Comparison of ENCODE assay signal across 8 cellular contexts in the genomic region with DNA sequence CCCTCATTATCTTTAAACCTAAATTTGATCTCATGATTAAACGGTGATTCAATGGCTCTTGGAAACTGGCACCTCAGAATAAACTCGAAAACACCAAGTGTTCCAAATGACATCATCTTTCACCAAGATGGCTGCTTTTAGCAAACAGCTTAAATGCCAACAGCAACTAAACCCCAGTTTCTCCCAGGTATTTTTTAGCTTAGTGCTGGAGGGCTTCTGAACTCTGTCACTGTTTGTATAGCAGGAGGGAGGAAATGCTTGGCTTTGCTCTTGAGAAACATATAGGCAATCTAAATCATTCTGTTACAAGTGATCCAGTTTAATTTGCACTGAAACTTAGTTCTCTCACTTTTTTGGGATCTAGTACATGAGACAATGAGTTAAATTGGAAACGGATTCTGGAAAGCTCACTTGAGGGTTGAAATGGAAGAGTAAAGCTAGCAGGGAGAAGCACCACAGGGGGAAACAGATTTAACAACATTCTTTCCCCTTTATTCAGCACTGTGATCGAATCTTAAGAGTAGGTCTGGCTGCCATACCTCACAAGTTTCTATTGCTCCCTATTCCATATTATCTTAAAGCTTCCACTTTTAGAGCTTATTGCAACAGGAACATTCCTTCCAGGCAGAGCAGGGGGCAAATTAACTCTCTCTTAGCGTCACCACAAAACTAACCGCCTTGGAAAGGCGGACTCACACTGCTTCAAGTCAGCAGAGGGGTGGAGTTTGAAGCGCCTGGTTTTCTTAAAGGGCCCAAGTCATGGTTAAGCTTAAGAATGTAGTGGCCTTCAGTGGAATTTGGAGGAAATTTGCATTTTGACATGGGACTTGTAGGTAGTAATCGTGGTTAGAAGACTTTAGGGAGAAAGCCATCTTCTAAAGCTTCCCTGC. TPM values are rescaled to one million over a fixed set of nuclear protein-coding genes. Genes with fewer than 3 reads are reported as not detected.
DNase-seq lines count a peak whose midpoint lies in the region; ATAC-seq and TF ChIP-seq lines count a peak whose summit lies in the region.

No MANE protein-coding gene starts in this region.

- CTCF ChIA-PET in activated CD4-positive, alpha-beta T cell treated with anti-CD3 and anti-CD28 coated beads for 36 hours (lab: Charles Lee): interaction anchor here (0.9 to 2.9 kb wide), 11 partner anchors 29 to 283 kb away, joined by 3 to 12 read pairs (median 4); no protein-coding TSS in a partner anchor

- no CpG with 5 or more reads among the region's 9 CpGs for WGBS in iPS DF 6.9 (ENCODE audit: insufficient coverage, insufficient read length)
- WGBS in sigmoid colon, 2 donors: 1 to 2% methylated on average over 9 of the region's 9 CpGs

- H3K4me1 Mint-ChIP-seq in activated CD4-positive, alpha-beta T cell treated with anti-CD3 and anti-CD28 coated beads for 36 hours: peaks cover 51% of the 10 kb centered on the region

- intact Hi-C loops in activated CD4-positive, alpha-beta T cell treated with anti-CD3 and anti-CD28 coated beads for 36 hours (cut with DNase I, micrococcal nuclease): loop anchor here (1.0 to 10.0 kb wide), 15 partner anchors 44 to 1994 kb away; partner anchors contain the start of genes SLC16A9 (in 2 of the 2), ARID5B (in 1 of the 2), CISD1 (in 1 of the 2) and IPMK (in 1 of the 2)
- intact Hi-C loops in sigmoid colon (cut with DNase I): loop anchor here (1.0 to 10.0 kb wide), 7 partner anchors 35 to 671 kb away; no protein-coding TSS in a partner anchor

- no peaks in the 10 kb centered on the region for H3K36me3 ChIP-seq in SJCRH30
- H3K36me3 ChIP-seq in iPS DF 6.9 (ENCODE audit: control insufficient read depth, insufficient read depth, low read length): no peaks in the 10 kb centered on the region
- no peaks in the 10 kb centered on the region for H3K36me3 ChIP-seq in sigmoid colon

- POLR2A ChIA-PET in activated CD4-positive, alpha-beta T cell treated with anti-CD3 and anti-CD28 coated beads for 36 hours (lab: Charles Lee): interaction anchor here (0.5 to 2.7 kb wide), 5 partner anchors 10 to 76 kb away, joined by 3 to 11 read pairs (median 4); no protein-coding TSS in a partner anchor

- H3K27me3 Mint-ChIP-seq in activated CD4-positive, alpha-beta T cell treated with anti-CD3 and anti-CD28 coated beads for 36 hours: no peaks in the 10 kb centered on the region

- H3K27ac ChIP-seq in SJCRH30 (peak overlapping the region; percentile 83), iPS DF 6.9 (ENCODE audit: low read length) (peak overlapping the region; percentile 43), sigmoid colon (peak overlapping the region; percentile 93)

- no peak for TF ChIP-seq CTCF in sigmoid colon (IDR thresholded peaks at IDR 0.05)

- peak; percentile 47 to 51 for TF ChIP-seq POLR2A in sigmoid colon (IDR thresholded peaks at IDR 0.05)

- peak; percentile 18 for ATAC-seq in activated CD4-positive, alpha-beta T cell treated with anti-CD3 and anti-CD28 coated beads for 36 hours
- peak; percentile 26 for ATAC-seq in HG03196 (IDR thresholded peaks at IDR 0.05; ENCODE audit: unreplicated experiment)

- peak; percentile 74 for DNase-seq in activated CD4-positive, alpha-beta T cell treated with anti-CD3 and anti-CD28 coated beads for 36 hours
- DNase-seq in activated CD4-positive, alpha-beta T cell treated with anti-CD3 and anti-CD28 coated beads for 1 hour: no peak
- DNase-seq in SJCRH30 (peak; percentile 60 to 81), astrocyte of the hippocampus (ENCODE audit: low read depth, low spot score) (peak; percentile 93), iPS DF 6.9 (ENCODE audit: low read depth, low spot score) (peak; percentile 82), sigmoid colon (peak; percentile 88), SHP77 (lab: John Stamatoyannopoulos, UW) (no peak)

- H3K27me3 ChIP-seq in SJCRH30: no peaks in the 10 kb centered on the region
- no peaks in the 10 kb centered on the region for H3K27me3 ChIP-seq in iPS DF 6.9 (ENCODE audit: control insufficient read depth, insufficient read depth, low read length)
- no peaks in the 10 kb centered on the region for H3K27me3 ChIP-seq in sigmoid colon

- H3K9me3 ChIP-seq in SJCRH30 (replicated peaks) (no peaks in the 10 kb centered on the region), iPS DF 6.9 (ENCODE audit: control insufficient read depth, insufficient read depth, low read length) (no peaks in the 10 kb centered on the region), sigmoid colon (no peaks in the 10 kb centered on the region)

- H3K9me3 Mint-ChIP-seq in activated CD4-positive, alpha-beta T cell treated with anti-CD3 and anti-CD28 coated beads for 36 hours (ENCODE audit: low read depth): no peaks in the 10 kb centered on the region

- no peaks in the 10 kb centered on the region for H3K4me1 ChIP-seq in SJCRH30
- H3K4me1 ChIP-seq in iPS DF 6.9 (ENCODE audit: control insufficient read depth, insufficient read depth, low read length): no peaks in the 10 kb centered on the region
- peaks cover 0 to 44% (median 33%) of the 10 kb centered on the region in 4 donors for H3K4me1 ChIP-seq in sigmoid colon

- H3K4me3 ChIP-seq in SJCRH30: peak overlapping the region; percentile 71
- H3K4me3 ChIP-seq in iPS DF 6.9 (ENCODE audit: low read length): peak overlapping the region; percentile 8; the same call in 1 of the 2 replicates
- peak overlapping the region; percentile 20 to 96 (median 73) for H3K4me3 ChIP-seq in sigmoid colon

- peaks cover 19% of the 10 kb centered on the region for H3K36me3 Mint-ChIP-seq in activated CD4-positive, alpha-beta T cell treated with anti-CD3 and anti-CD28 coated beads for 36 hours (ENCODE audit: low read depth)

- TF ChIP-seq EP300 in sigmoid colon (IDR thresholded peaks at IDR 0.05): no peak

- H3K27ac Mint-ChIP-seq in activated CD4-positive, alpha-beta T cell treated with anti-CD3 and anti-CD28 coated beads for 36 hours: peak overlapping the region; percentile 99

- peak overlapping the region; percentile 97 for H3K4me3 Mint-ChIP-seq in activated CD4-positive, alpha-beta T cell treated with anti-CD3 and anti-CD28 coated beads for 36 hours

RNA-seq across cellular contexts. Expression of gene CCDC6, which starts 1.8 kb away (rescaled TPM):
- 10 to 100 TPM; 49.7 to 53.0 TPM for total RNA-seq in activated CD4-positive, alpha-beta T cell treated with anti-CD3 and anti-CD28 coated beads for 36 hours
- total RNA-seq in SJCRH30 (2014; rRNA removed; shearing (Covaris generic)): 18.2 and 19.1 TPM in 2 replicates
- total RNA-seq in sigmoid colon: 10 to 100 TPM; 59.2 to 97.5 (median 62.2) TPM
- polyA plus RNA-seq in sigmoid colon: 10 to 100 TPM; 12.6 to 23.5 (median 19.4) TPM

Comparison
In these comparisons a context has a peak if more than half of its experiments do, and no peak if none do; other contexts are left out.
1. DNase-seq: peak in activated CD4-positive, alpha-beta T cell treated with anti-CD3 and anti-CD28 coated beads for 36 hours (single experiment), SJCRH30 (2 of 2), astrocyte of the hippocampus (single experiment), iPS DF 6.9 (single experiment) and sigmoid colon (single experiment); none in activated CD4-positive, alpha-beta T cell treated with anti-CD3 and anti-CD28 coated beads for 1 hour (single experiment) and SHP77 (0 of 2).
2. H3K27ac ChIP-seq: peak in every context shown above with its lines; median percentile 93 in sigmoid colon; 83 in SJCRH30; 43 in iPS DF 6.9.
3. H3K4me3 ChIP-seq: peak in every context shown above with its lines; median percentile 73 in sigmoid colon; 71 in SJCRH30; 8 in iPS DF 6.9.